ENCODE assay signal across 7 cellular contexts in genomic region chr7:100564405-100564804, GRCh38. TPM values are rescaled to one million over a fixed set of nuclear protein-coding genes. Genes with fewer than 3 reads are reported as not detected.
DNase-seq lines count a peak whose midpoint lies in the region; ATAC-seq, FAIRE-seq and TF ChIP-seq lines count a peak whose summit lies in the region.
"Not testable (repeated sequence)": the region's sequence is repeated elsewhere in the genome, so short reads cannot be mapped to it uniquely, and the experiment has no call there.
"Had no signal": no experiment of that assay in that cellular context is flagged by ENCODE, and none has a peak within 500 bp of the region (broad histone marks: within the 10 kb centered on the region; RNA-seq: fewer than 3 reads in every experiment).

No MANE protein-coding gene starts in this region.

- not testable (repeated sequence) for H4K20me1 ChIP-seq in IMR-90 (ENCODE audit: insufficient read depth, low read length); H1 (replicated peaks in 1 of 2; ENCODE audit: control insufficient read depth in 1 of 2, insufficient read depth in 2 of 2, low read length in 2 of 2)

- in situ Hi-C loops in IMR-90 (cut with MboI; ENCODE audit: low sequenced_read_pairs): loop anchor here (5.0 kb wide), 1 partner anchor 92 kb away; no protein-coding TSS in a partner anchor

- not testable (repeated sequence) for H4K8ac ChIP-seq in IMR-90 (ENCODE audit: low read depth in 2 of 2, low read length in 2 of 2); H1 (ENCODE audit: extremely low read depth, insufficient read depth, low read length)

- not testable (repeated sequence) for H3K4ac ChIP-seq in IMR-90 (ENCODE audit: low read depth, low read length); H1 (replicated peaks; ENCODE audit: insufficient read length, low read depth, low read length)

- H4K5ac ChIP-seq in IMR-90 (ENCODE audit: low read depth, low read length); H1 (ENCODE audit: insufficient read length, low read depth, low read length): not testable (repeated sequence)

- not testable (repeated sequence) for H3K27me3 ChIP-seq in IMR-90 (ENCODE audit: control insufficient read depth, insufficient read depth, low read length); H1 (replicated peaks in 1 of 4; ENCODE audit: control insufficient read depth in 3 of 4, extremely low read depth in 1 of 4, insufficient read depth in 3 of 4, low read length in 3 of 4); spleen (replicated peaks in 1 of 7)

- FAIRE-seq in H1 (lab: Jason Lieb, UNC): not testable (repeated sequence)

- not testable (repeated sequence) for H2BK120ac ChIP-seq in IMR-90 (ENCODE audit: low read depth, low read length); H1 (replicated peaks; ENCODE audit: low read depth, low read length)

- H3K56ac ChIP-seq in IMR-90 (ENCODE audit: extremely low read depth, insufficient read depth, low read length); H1 (replicated peaks; ENCODE audit: insufficient read length, low read depth, low read length): not testable (repeated sequence)

- H3K4me2 ChIP-seq in IMR-90 (ENCODE audit: low read depth, low read length); H1 (ENCODE audit: insufficient read depth in 1 of 2, low read depth in 2 of 2, low read length in 2 of 2): not testable (repeated sequence)

- TF ChIP-seq RAD21 in IMR-90 (IDR thresholded peaks at IDR 0.05; ENCODE audit: low read length); H1 (IDR thresholded peaks at IDR 0.05 in 1 of 2, conservative IDR thresholded peaks at IDR 0.05 in 1 of 2; ENCODE audit: low read depth in 2 of 2, low read length in 2 of 2): not testable (repeated sequence)

- intact Hi-C loops in IMR-90 (cut with micrococcal nuclease): loop anchor here (1.0 kb wide), 1 partner anchor 127 kb away; no protein-coding TSS in a partner anchor
- intact Hi-C loops in spleen (cut with DNase I; ENCODE audit: low total_unique reads): not testable (repeated sequence)

- peak overlapping the region; percentile 61; the same call in 1 of the 2 replicates for H2AK5ac ChIP-seq in IMR-90 (ENCODE audit: low read depth, low read length)
- H2AK5ac ChIP-seq in H1 (ENCODE audit: low read depth, low read length): 0 out of 2 replicates have a peak overlapping the region, but pooled peaks have one; percentile 58

- CTCF ChIA-PET in IMR-90 (lab: Yijun Ruan, JAX): interaction anchor here (0.6 to 1.5 kb wide), 4 partner anchors 24 to 128 kb away, joined by 4 to 9 read pairs (median 5); no protein-coding TSS in a partner anchor
- CTCF ChIA-PET in H1 (lab: Charles Lee; ENCODE audit: partially characterized antibody): interaction anchor here (0.8 to 12.7 kb wide), 39 partner anchors 10 to 576 kb away, joined by 3 to 341 read pairs (median 5); partner anchors contain the start of genes AGFG2, FBXO24, LRCH4 and MOSPD3

- POLR2A ChIA-PET in IMR-90 (lab: Charles Lee; ENCODE audit: unreplicated experiment): interaction anchor here (0.6 kb wide), 1 partner anchor 20 kb away, joined by 5 read pairs; no protein-coding TSS in a partner anchor
- POLR2A ChIA-PET in H1 (lab: Charles Lee; ENCODE audit: partially characterized antibody): interaction anchor here (1.0 to 2.6 kb wide), 9 partner anchors 8 to 191 kb away, joined by 3 to 11 read pairs (median 5); partner anchors contain the start of gene FBXO24

- not testable (repeated sequence) for H3K14ac ChIP-seq in IMR-90 (replicated peaks; ENCODE audit: low read depth, low read length); H1 (ENCODE audit: insufficient read length)

- peak overlapping the region; percentile 81 for H2AFZ ChIP-seq in IMR-90 (replicated peaks; ENCODE audit: low read length, poor library complexity)
- H2AFZ ChIP-seq in H1 (ENCODE audit: low read length): not testable (repeated sequence)

- not testable (repeated sequence) for ATAC-seq in IMR-90 (ENCODE audit: low read depth)

- not testable (repeated sequence) for H3K4me3 ChIP-seq in IMR-90 (ENCODE audit: insufficient read depth, low read depth, low read length); H1 (ENCODE audit: extremely low read depth in 1 of 4, insufficient read depth in 2 of 4, low read depth in 3 of 4, low read length in 4 of 4); spleen

- not testable (repeated sequence) for H3K9me1 ChIP-seq in IMR-90 (ENCODE audit: insufficient read depth, low read length)

- H3K79me1 ChIP-seq in IMR-90 (ENCODE audit: low read depth in 1 of 2, low read length in 2 of 2); H1 (ENCODE audit: low read depth, low read length): not testable (repeated sequence)

- H4K91ac ChIP-seq in IMR-90 (ENCODE audit: insufficient read depth, low read depth, low read length); H1 (replicated peaks; ENCODE audit: insufficient read length, low read length): not testable (repeated sequence)

- not testable (repeated sequence) for DNase-seq in IMR-90; H1 (ENCODE audit: low read depth in 1 of 2, low spot score in 2 of 2); spleen

- 83% methylated on average over 3 of the region's 6 CpGs; no CpG with 5 or more reads in 1 of the 2 experiments for WGBS in IMR-90 (ENCODE audit: extremely low coverage in 2 of 2, insufficient read length in 1 of 2), 2 experiments
- WGBS in H1 (ENCODE audit: extremely low coverage in 1 of 2, insufficient coverage in 1 of 2, insufficient read length in 1 of 2, insufficient replicate concordance in 2 of 2, low coverage in 1 of 2, low lambda C conversion rate in 2 of 2, missing lambda C conversion rate in 1 of 2), 2 experiments: 91% methylated on average over 6 of the region's 6 CpGs; no CpG with 5 or more reads in 1 of the 2 experiments
- WGBS in spleen, 5 donors: 87 to 93% (median 89%) methylated on average over 6 of the region's 6 CpGs

- TF ChIP-seq POLR2A in IMR-90 (IDR thresholded peaks at IDR 0.05; ENCODE audit: low read depth, low read length); H1 (IDR thresholded peaks at IDR 0.05; ENCODE audit: control extremely low read depth in 1 of 2, low read depth in 2 of 2, low read length in 2 of 2); spleen (IDR thresholded peaks at IDR 0.05): not testable (repeated sequence)

- not testable (repeated sequence) for H3K36me3 ChIP-seq in IMR-90 (ENCODE audit: control insufficient read depth, insufficient read depth, low read length); H1 (ENCODE audit: control insufficient read depth in 2 of 4, insufficient read depth in 4 of 4, low read length in 3 of 4)
- peaks cover 0 to 44% (median 16%) of the 10 kb centered on the region in 6 donors for H3K36me3 ChIP-seq in spleen

- not testable (repeated sequence) for TF ChIP-seq CTCF in IMR-90 (conservative IDR thresholded peaks at IDR 0.05; ENCODE audit: low read depth, low read length); VCaP (conservative IDR thresholded peaks at IDR 0.05); H1 (IDR thresholded peaks at IDR 0.05; ENCODE audit: control extremely low read depth in 1 of 3, insufficient read depth in 1 of 3, low read depth in 1 of 3, low read length in 3 of 3); spleen (IDR thresholded peaks at IDR 0.05 in 8 of 11, conservative IDR thresholded peaks at IDR 0.05 in 3 of 11)

- H3K9me3 ChIP-seq in IMR-90 (ENCODE audit: control insufficient read depth, insufficient read depth, low read length); H1 (ENCODE audit: insufficient read depth in 2 of 2, low read depth in 1 of 2, low read length in 1 of 2); spleen: not testable (repeated sequence)

- not testable (repeated sequence) for H3K23me2 ChIP-seq in H1 (ENCODE audit: low read depth, low read length)

- H2BK20ac ChIP-seq in IMR-90 (ENCODE audit: low read depth, low read length); H1 (ENCODE audit: low read length): not testable (repeated sequence)

- H3K79me2 ChIP-seq in H1 (ENCODE audit: control insufficient read depth in 1 of 2, insufficient read depth in 2 of 2, low read length in 2 of 2): not testable (repeated sequence)

- BruUV-seq in IMR-90 (replicated peaks; lab: Mats Ljungman, UMichigan): not testable (repeated sequence)

- not testable (repeated sequence) for H2BK5ac ChIP-seq in IMR-90 (ENCODE audit: low read depth, low read length, poor library complexity, severe bottlenecking); H1 (ENCODE audit: low read depth, low read length)

- dilution Hi-C loops in IMR-90 (cut with HindIII; ENCODE audit: low sequenced_read_pairs, unreplicated experiment): not testable (repeated sequence)

- H3K18ac ChIP-seq in IMR-90 (ENCODE audit: low read depth, low read length); H1 (ENCODE audit: extremely low read depth, low read length): not testable (repeated sequence)

- not testable (repeated sequence) for H3K9ac ChIP-seq in IMR-90 (ENCODE audit: low read depth, low read length); H1 (replicated peaks in 1 of 4; ENCODE audit: extremely low read depth in 1 of 4, low read depth in 3 of 4, low read length in 3 of 4)

- not testable (repeated sequence) for TF ChIP-seq EP300 in H1 (IDR thresholded peaks at IDR 0.05; ENCODE audit: borderline replicate concordance in 1 of 2, low read depth in 2 of 2, low read length in 2 of 2)

- not testable (repeated sequence) for H2BK15ac ChIP-seq in IMR-90 (ENCODE audit: low read depth, low read length); H1 (ENCODE audit: low read length)

- 0 out of 2 replicates have a peak overlapping the region, but pooled peaks have one; percentile 60 for H2BK12ac ChIP-seq in H1 (ENCODE audit: low read depth, low read length)

- not testable (repeated sequence) for H3K27ac ChIP-seq in IMR-90 (ENCODE audit: insufficient read depth, low read length); H1 (ENCODE audit: low read depth, low read length)
- H3K27ac ChIP-seq in VCaP (peak overlapping the region; percentile 18; the same call in 1 of the 2 replicates), spleen (peak overlapping the region in 5 of 8 donors; percentile 16 to 66 (median 26))

- not testable (repeated sequence) for H3K23ac ChIP-seq in IMR-90 (ENCODE audit: low read depth, low read length); H1 (ENCODE audit: insufficient read length)

- H2AK9ac ChIP-seq in IMR-90 (replicated peaks; ENCODE audit: low read depth, low read length, poor library complexity): peak overlapping the region; percentile 93

- not testable (repeated sequence) for H3K4me1 ChIP-seq in IMR-90 (ENCODE audit: control insufficient read depth, insufficient read depth, low read length)
- peaks cover 0 to 23% (median 9%) of the 10 kb centered on the region in 4 experiments; a peak in 6 of 7 replicates for H3K4me1 ChIP-seq in H1 (replicated peaks in 1 of 4; ENCODE audit: control insufficient read depth in 3 of 4, insufficient read depth in 4 of 4, low read length in 3 of 4)
- peaks cover 25 to 57% (median 43%) of the 10 kb centered on the region in 6 donors for H3K4me1 ChIP-seq in spleen

RNA-seq across cellular contexts. Expression of gene SAP25, which starts 9.3 kb away (rescaled TPM):
- total RNA-seq in IMR-90 (2012; rRNA removed) (not detected in 2 replicates), spleen (10 to 100 TPM; 11.0 to 28.4 (median 21.1) TPM)
- polyA plus RNA-seq in IMR-90 (2012; rRNA removed) (1.8 and 2.3 TPM in 2 replicates), H1 (2011; rRNA removed) (3.6 and 8.2 TPM in 2 replicates), spleen (10 to 100 TPM; 25.3 to 75.6 (median 50.6) TPM)
- 0.54 and 0.62 TPM in 2 replicates for polyA plus RNA-seq in IMR-90 (2012; cell fraction: cytosol; rRNA removed)
- 8.7 and 38.4 TPM in 2 replicates for polyA plus RNA-seq in IMR-90 (2012; cell fraction: nucleus; rRNA removed; ENCODE audit: low replicate concordance)
- 5.4 and 5.8 TPM in 2 replicates for total RNA-seq in H1 (2021; fragmentation: NEBNext Ultra II Directional; extraction: Animal tissue kit (Norgen Biotek cat#: 25700))
- polyA plus RNA-seq in H1 (2011; cell fraction: cytosol; rRNA removed): 2.3 TPM
- polyA plus RNA-seq in H1 (2011; cell fraction: nucleus; rRNA removed): 33.0 TPM
- 4.8 to 6.4 TPM (median 5.3 TPM) in 4 replicates for polyA plus RNA-seq in H1 (2012, experiment 1 of 2)
- polyA plus RNA-seq in H1 (2012, experiment 2 of 2): 4.1 TPM
- polyA plus RNA-seq in H1 (2013, experiment 1 of 2): 5.7 TPM
- polyA plus RNA-seq in H1 (2013, experiment 2 of 2): 4.9 TPM
- not detected in 2 replicates for polyA minus RNA-seq in H1 (2011; rRNA and poly(A)+ RNA removed)
- not detected for polyA minus RNA-seq in H1 (2011; cell fraction: cytosol; rRNA and poly(A)+ RNA removed)
- 3.1 TPM for polyA minus RNA-seq in H1 (2011; cell fraction: nucleus; rRNA and poly(A)+ RNA removed)
- total RNA-seq: M059J had no signal
- polyA plus RNA-seq: CD14-positive monocyte had no signal

RNA-seq across cellular contexts. Expression of gene LRCH4, which starts 21.5 kb away (rescaled TPM):
- total RNA-seq in IMR-90 (2012; rRNA removed) (5.0 and 6.1 TPM in 2 replicates), spleen (100 to 1,000 TPM; 145 to 333 (median 186) TPM)
- polyA plus RNA-seq in IMR-90 (2012; rRNA removed) (41.3 and 42.2 TPM in 2 replicates), H1 (2011; rRNA removed) (15.5 and 36.5 TPM in 2 replicates), spleen (100 to 1,000 TPM; 151 to 310 (median 269) TPM)
- polyA plus RNA-seq in IMR-90 (2012; cell fraction: cytosol; rRNA removed): 20.5 and 31.1 TPM in 2 replicates
- polyA plus RNA-seq in IMR-90 (2012; cell fraction: nucleus; rRNA removed; ENCODE audit: low replicate concordance): 247 and 673 TPM in 2 replicates
- 34.5 and 36.6 TPM in 2 replicates for total RNA-seq in H1 (2021; fragmentation: NEBNext Ultra II Directional; extraction: Animal tissue kit (Norgen Biotek cat#: 25700))
- 14.3 TPM for polyA plus RNA-seq in H1 (2011; cell fraction: cytosol; rRNA removed)
- 126 TPM for polyA plus RNA-seq in H1 (2011; cell fraction: nucleus; rRNA removed)
- polyA plus RNA-seq in H1 (2012, experiment 1 of 2): 16.5 to 30.3 TPM (median 28.4 TPM) in 4 replicates
- polyA plus RNA-seq in H1 (2012, experiment 2 of 2): 20.6 TPM
- polyA plus RNA-seq in H1 (2013, experiment 1 of 2): 30.9 TPM
- polyA plus RNA-seq in H1 (2013, experiment 2 of 2): 27.8 TPM
- polyA minus RNA-seq in H1 (2011; rRNA and poly(A)+ RNA removed): 10.6 and 13.2 TPM in 2 replicates
- polyA minus RNA-seq in H1 (2011; cell fraction: cytosol; rRNA and poly(A)+ RNA removed): 26.1 TPM
- 45.6 TPM for polyA minus RNA-seq in H1 (2011; cell fraction: nucleus; rRNA and poly(A)+ RNA removed)

RNA-seq across cellular contexts. Expression of gene FBXO24, which starts 21.7 kb away (rescaled TPM):
- total RNA-seq in IMR-90 (2012; rRNA removed) (0.28 and 0.54 TPM in 2 replicates), spleen (1 to 10 TPM in 4 of 7 donors, under 1 TPM in 2, not detected in 1; 0.54 to 1.5 (median 1.2) TPM)
- polyA plus RNA-seq in IMR-90 (2012; rRNA removed) (0.29 and 0.43 TPM in 2 replicates), H1 (2011; rRNA removed) (0.57 and 0.83 TPM in 2 replicates), spleen (1 to 10 TPM in 2 of 3 donors, under 1 TPM in 1; 0.67 to 1.6 (median 1.2) TPM)
- 0.23 and 0.58 TPM in 2 replicates for polyA plus RNA-seq in IMR-90 (2012; cell fraction: cytosol; rRNA removed)
- polyA plus RNA-seq in IMR-90 (2012; cell fraction: nucleus; rRNA removed; ENCODE audit: low replicate concordance): 1.5 and 2.5 TPM in 2 replicates
- 0.35 and 0.59 TPM in 2 replicates for total RNA-seq in H1 (2021; fragmentation: NEBNext Ultra II Directional; extraction: Animal tissue kit (Norgen Biotek cat#: 25700))
- polyA plus RNA-seq in H1 (2011; cell fraction: cytosol; rRNA removed): 0.57 TPM
- polyA plus RNA-seq in H1 (2011; cell fraction: nucleus; rRNA removed): 1.4 TPM
- polyA plus RNA-seq in H1 (2012, experiment 1 of 2): 0.80 to 1.5 TPM (median 1.1 TPM) in 4 replicates
- polyA plus RNA-seq in H1 (2012, experiment 2 of 2): 0.17 TPM
- polyA plus RNA-seq in H1 (2013, experiment 1 of 2): 0.39 TPM
- polyA plus RNA-seq in H1 (2013, experiment 2 of 2): 0.28 TPM
- polyA minus RNA-seq in H1 (2011; rRNA and poly(A)+ RNA removed): 0.66 and 0.95 TPM in 2 replicates
- polyA minus RNA-seq in H1 (2011; cell fraction: cytosol; rRNA and poly(A)+ RNA removed): not detected
- polyA minus RNA-seq in H1 (2011; cell fraction: nucleus; rRNA and poly(A)+ RNA removed): 0.30 TPM
- total RNA-seq: HT1080 had no signal

RNA-seq across cellular contexts. Expression of gene AGFG2, which starts 25.4 kb away (rescaled TPM):
- 3.0 and 4.2 TPM in 2 replicates for total RNA-seq in IMR-90 (2012; rRNA removed)
- polyA plus RNA-seq in IMR-90 (2012; rRNA removed): 10.0 and 14.2 TPM in 2 replicates
- 4.0 and 11.5 TPM in 2 replicates for polyA plus RNA-seq in IMR-90 (2012; cell fraction: cytosol; rRNA removed)
- 9.6 and 20.8 TPM in 2 replicates for polyA plus RNA-seq in IMR-90 (2012; cell fraction: nucleus; rRNA removed; ENCODE audit: low replicate concordance)
- total RNA-seq in H1 (2021; fragmentation: NEBNext Ultra II Directional; extraction: Animal tissue kit (Norgen Biotek cat#: 25700)): 7.6 TPM in 2 replicates
- 11.2 and 15.9 TPM in 2 replicates for polyA plus RNA-seq in H1 (2011; rRNA removed)
- 8.7 TPM for polyA plus RNA-seq in H1 (2011; cell fraction: cytosol; rRNA removed)
- polyA plus RNA-seq in H1 (2011; cell fraction: nucleus; rRNA removed): 18.2 TPM
- 5.8 to 9.2 TPM (median 6.5 TPM) in 4 replicates for polyA plus RNA-seq in H1 (2012, experiment 1 of 2)
- 4.1 TPM for polyA plus RNA-seq in H1 (2012, experiment 2 of 2)
- polyA plus RNA-seq in H1 (2013, experiment 1 of 2): 2.6 TPM
- polyA plus RNA-seq in H1 (2013, experiment 2 of 2): 3.0 TPM
- polyA minus RNA-seq in H1 (2011; rRNA and poly(A)+ RNA removed): 7.0 and 7.5 TPM in 2 replicates
- 12.4 TPM for polyA minus RNA-seq in H1 (2011; cell fraction: cytosol; rRNA and poly(A)+ RNA removed)
- 13.5 TPM for polyA minus RNA-seq in H1 (2011; cell fraction: nucleus; rRNA and poly(A)+ RNA removed)
- total RNA-seq in spleen: 100 to 1,000 TPM in 1 of 7 donors, 10 to 100 TPM in 6; 28.2 to 110 (median 52.3) TPM
- polyA plus RNA-seq in spleen: 10 to 100 TPM; 14.2 to 57.1 (median 17.4) TPM

RNA-seq across cellular contexts. Expression of gene PCOLCE, which starts 37.8 kb away (rescaled TPM):
- 22.6 and 25.6 TPM in 2 replicates for total RNA-seq in IMR-90 (2012; rRNA removed)
- polyA plus RNA-seq in IMR-90 (2012; rRNA removed): 364 and 385 TPM in 2 replicates
- polyA plus RNA-seq in IMR-90 (2012; cell fraction: cytosol; rRNA removed): 283 and 394 TPM in 2 replicates
- 615 and 1,429 TPM in 2 replicates for polyA plus RNA-seq in IMR-90 (2012; cell fraction: nucleus; rRNA removed; ENCODE audit: low replicate concordance)
- 69.2 and 70.6 TPM in 2 replicates for total RNA-seq in H1 (2021; fragmentation: NEBNext Ultra II Directional; extraction: Animal tissue kit (Norgen Biotek cat#: 25700))
- 21.5 and 46.6 TPM in 2 replicates for polyA plus RNA-seq in H1 (2011; rRNA removed)
- 26.8 TPM for polyA plus RNA-seq in H1 (2011; cell fraction: cytosol; rRNA removed)
- polyA plus RNA-seq in H1 (2011; cell fraction: nucleus; rRNA removed): 126 TPM
- polyA plus RNA-seq in H1 (2012, experiment 1 of 2): 80.3 to 96.2 TPM (median 87.0 TPM) in 4 replicates
- polyA plus RNA-seq in H1 (2012, experiment 2 of 2): 81.2 TPM
- 132 TPM for polyA plus RNA-seq in H1 (2013, experiment 1 of 2)
- polyA plus RNA-seq in H1 (2013, experiment 2 of 2): 122 TPM
- polyA minus RNA-seq in H1 (2011; rRNA and poly(A)+ RNA removed): 7.8 and 13.1 TPM in 2 replicates
- 27.5 TPM for polyA minus RNA-seq in H1 (2011; cell fraction: cytosol; rRNA and poly(A)+ RNA removed)
- 29.2 TPM for polyA minus RNA-seq in H1 (2011; cell fraction: nucleus; rRNA and poly(A)+ RNA removed)
- total RNA-seq in spleen: 10 to 100 TPM in 6 of 7 donors, 1 to 10 TPM in 1; 7.1 to 31.4 (median 21.9) TPM
- 10 to 100 TPM; 29.0 to 38.7 (median 30.2) TPM for polyA plus RNA-seq in spleen
